1 cellular context compared by ENCODE assay signal in the genomic region with DNA sequence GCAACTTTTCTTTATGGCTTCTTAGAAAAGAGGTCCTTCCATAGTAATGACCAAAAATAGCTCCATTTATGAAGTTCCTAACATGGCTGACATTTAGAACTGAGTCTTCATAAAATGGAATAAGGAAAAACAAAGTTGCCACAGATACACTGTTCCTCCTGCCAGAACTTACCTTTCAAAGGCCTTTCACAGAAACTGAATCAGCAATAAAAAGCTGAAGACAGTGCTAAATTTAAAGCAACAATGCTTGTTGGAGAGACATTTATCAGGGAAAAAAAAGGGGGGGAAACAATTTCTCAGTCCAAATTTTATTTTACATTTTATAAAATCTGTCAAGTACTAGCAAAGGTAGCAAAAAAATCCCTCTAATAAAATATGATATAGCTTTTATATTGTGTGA.
TF ChIP-seq lines count a peak whose summit lies in the region.

No MANE protein-coding gene starts in this region.

TF ChIP-seq in GM23338, 12 proteins besides CTCF, POLR2A, EP300 and RAD21 (continued from another document):
- TF ChIP-seq, protein P1, sequence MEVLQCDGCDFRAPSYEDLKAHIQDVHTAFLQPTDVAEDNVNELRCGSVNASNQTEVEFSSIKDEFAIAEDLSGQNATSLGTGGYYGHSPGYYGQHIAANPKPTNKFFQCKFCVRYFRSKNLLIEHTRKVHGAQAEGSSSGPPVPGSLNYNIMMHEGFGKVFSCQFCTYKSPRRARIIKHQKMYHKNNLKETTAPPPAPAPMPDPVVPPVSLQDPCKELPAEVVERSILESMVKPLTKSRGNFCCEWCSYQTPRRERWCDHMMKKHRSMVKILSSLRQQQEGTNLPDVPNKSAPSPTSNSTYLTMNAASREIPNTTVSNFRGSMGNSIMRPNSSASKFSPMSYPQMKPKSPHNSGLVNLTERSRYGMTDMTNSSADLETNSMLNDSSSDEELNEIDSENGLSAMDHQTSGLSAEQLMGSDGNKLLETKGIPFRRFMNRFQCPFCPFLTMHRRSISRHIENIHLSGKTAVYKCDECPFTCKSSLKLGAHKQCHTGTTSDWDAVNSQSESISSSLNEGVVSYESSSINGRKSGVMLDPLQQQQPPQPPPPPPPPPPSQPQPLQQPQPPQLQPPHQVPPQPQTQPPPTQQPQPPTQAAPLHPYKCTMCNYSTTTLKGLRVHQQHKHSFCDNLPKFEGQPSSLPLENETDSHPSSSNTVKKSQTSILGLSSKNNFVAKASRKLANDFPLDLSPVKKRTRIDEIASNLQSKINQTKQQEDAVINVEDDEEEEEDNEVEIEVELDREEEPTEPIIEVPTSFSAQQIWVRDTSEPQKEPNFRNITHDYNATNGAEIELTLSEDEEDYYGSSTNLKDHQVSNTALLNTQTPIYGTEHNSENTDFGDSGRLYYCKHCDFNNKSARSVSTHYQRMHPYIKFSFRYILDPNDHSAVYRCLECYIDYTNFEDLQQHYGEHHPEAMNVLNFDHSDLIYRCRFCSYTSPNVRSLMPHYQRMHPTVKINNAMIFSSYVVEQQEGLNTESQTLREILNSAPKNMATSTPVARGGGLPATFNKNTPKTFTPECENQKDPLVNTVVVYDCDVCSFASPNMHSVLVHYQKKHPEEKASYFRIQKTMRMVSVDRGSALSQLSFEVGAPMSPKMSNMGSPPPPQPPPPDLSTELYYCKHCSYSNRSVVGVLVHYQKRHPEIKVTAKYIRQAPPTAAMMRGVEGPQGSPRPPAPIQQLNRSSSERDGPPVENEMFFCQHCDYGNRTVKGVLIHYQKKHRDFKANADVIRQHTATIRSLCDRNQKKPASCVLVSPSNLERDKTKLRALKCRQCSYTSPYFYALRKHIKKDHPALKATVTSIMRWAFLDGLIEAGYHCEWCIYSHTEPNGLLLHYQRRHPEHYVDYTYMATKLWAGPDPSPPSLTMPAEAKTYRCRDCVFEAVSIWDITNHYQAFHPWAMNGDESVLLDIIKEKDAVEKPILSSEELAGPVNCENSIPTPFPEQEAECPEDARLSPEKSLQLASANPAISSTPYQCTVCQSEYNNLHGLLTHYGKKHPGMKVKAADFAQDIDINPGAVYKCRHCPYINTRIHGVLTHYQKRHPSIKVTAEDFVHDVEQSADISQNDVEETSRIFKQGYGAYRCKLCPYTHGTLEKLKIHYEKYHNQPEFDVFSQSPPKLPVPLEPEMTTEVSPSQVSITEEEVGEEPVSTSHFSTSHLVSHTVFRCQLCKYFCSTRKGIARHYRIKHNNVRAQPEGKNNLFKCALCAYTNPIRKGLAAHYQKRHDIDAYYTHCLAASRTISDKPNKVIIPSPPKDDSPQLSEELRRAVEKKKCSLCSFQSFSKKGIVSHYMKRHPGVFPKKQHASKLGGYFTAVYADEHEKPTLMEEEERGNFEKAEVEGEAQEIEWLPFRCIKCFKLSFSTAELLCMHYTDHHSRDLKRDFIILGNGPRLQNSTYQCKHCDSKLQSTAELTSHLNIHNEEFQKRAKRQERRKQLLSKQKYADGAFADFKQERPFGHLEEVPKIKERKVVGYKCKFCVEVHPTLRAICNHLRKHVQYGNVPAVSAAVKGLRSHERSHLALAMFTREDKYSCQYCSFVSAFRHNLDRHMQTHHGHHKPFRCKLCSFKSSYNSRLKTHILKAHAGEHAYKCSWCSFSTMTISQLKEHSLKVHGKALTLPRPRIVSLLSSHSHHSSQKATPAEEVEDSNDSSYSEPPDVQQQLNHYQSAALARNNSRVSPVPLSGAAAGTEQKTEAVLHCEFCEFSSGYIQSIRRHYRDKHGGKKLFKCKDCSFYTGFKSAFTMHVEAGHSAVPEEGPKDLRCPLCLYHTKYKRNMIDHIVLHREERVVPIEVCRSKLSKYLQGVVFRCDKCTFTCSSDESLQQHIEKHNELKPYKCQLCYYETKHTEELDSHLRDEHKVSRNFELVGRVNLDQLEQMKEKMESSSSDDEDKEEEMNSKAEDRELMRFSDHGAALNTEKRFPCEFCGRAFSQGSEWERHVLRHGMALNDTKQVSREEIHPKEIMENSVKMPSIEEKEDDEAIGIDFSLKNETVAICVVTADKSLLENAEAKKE (CRISPR knock-in tag; IDR thresholded peaks at IDR 0.05): no peak
- TF ChIP-seq EZH2 (IDR thresholded peaks at IDR 0.05; ENCODE audit: low read depth, unreplicated experiment) (no peak), STAT1 (IDR thresholded peaks at IDR 0.05; ENCODE audit: unreplicated experiment) (no peak)
